In the genomic region with DNA sequence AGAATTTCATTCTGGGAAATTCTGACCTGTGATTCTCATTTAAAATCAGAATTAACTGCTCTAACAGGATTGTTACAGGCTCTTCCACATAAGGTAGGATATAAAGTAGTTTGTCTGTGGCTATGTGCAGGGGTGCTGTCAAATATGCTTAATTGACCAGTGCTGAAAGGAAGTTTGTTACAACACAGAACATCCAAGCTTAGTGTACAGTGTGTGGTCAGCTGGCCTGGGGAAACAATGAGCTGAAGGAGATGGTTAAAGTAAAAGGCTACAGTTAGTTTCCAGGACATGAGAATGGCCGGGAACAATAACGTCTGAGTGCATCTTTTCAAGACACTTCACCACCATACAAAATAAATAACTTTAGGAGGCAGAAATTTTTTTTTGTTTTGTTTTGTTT, we compare ENCODE assay signal across 19 cellular contexts.
"Had no signal": no experiment of that assay in that cellular context is flagged by ENCODE, and none has a peak within 500 bp of the region (broad histone marks: within the 10 kb centered on the region; RNA-seq: fewer than 3 reads in every experiment).

No MANE protein-coding gene starts in this region.

- H3K4me3 ChIP-seq: lung, neural progenitor cell, ovary, spleen had no signal

- H3K27ac ChIP-seq: neural progenitor cell, ovary, spleen had no signal

- ATAC-seq: left colon; sciatic nerve; stimulated activated memory B cell treated with anti-CD40 and anti-IgM and Interleukin-4, amounts not matched to agents 10 μg/mL and 1 μg/mL and 100 μg/mL, for 72 hours had no signal

- H3K9me3 ChIP-seq: ovary, spleen had no signal

- DNase-seq: activated CD4-positive, alpha-beta T cell treated with anti-CD3 and anti-CD28 coated beads, Interleukin-2, amount 50 U/mL, for 1 hour; activated CD4-positive, CD25-positive, alpha-beta regulatory T cell treated with anti-CD3 and anti-CD28 coated beads, Interleukin-2, amount 50 U/mL, for 72 hours; activated CD8-positive, alpha-beta memory T cell treated with anti-CD3 and anti-CD28 coated beads, Interleukin-2, amount 50 U/mL, for 48 hours; activated gamma-delta T cell; effector memory CD4-positive, alpha-beta T cell; foreskin fibroblast; hypothalamus; islet precursor cell; left colon; naive B cell; ovary; spleen; stimulated activated CD4-positive, alpha-beta T cell treated with anti-CD3 and anti-CD28 coated beads, Interleukin-4, amount 100 ng/mL, for 4 hours had no signal

- H3K27me3 Mint-ChIP-seq: activated naive CD4-positive, alpha-beta T cell treated with anti-CD3 and anti-CD28 coated beads, Interleukin-2, amount 50 U/mL, for 24 hours; dendritic cell treated with granulocyte-macrophage colony-stimulating factor and Interleukin-4, amounts not matched to agents 40 ng/mL and 50 ng/mL, for 4 days; stimulated activated memory B cell treated with anti-CD40 and anti-IgM and Interleukin-4, amounts not matched to agents 10 μg/mL and 1 μg/mL and 100 μg/mL, for 72 hours had no signal

- H3K36me3 ChIP-seq: neural progenitor cell, ovary, spleen had no signal

- H3K4me3 Mint-ChIP-seq: activated naive CD4-positive, alpha-beta T cell treated with anti-CD3 and anti-CD28 coated beads, Interleukin-2, amount 50 U/mL, for 24 hours; dendritic cell treated with granulocyte-macrophage colony-stimulating factor and Interleukin-4, amounts not matched to agents 40 ng/mL and 50 ng/mL, for 4 days; naive B cell; neural progenitor cell; stimulated activated memory B cell treated with anti-CD40 and anti-IgM and Interleukin-4, amounts not matched to agents 10 μg/mL and 1 μg/mL and 100 μg/mL, for 72 hours had no signal

- H3K4me1 Mint-ChIP-seq: activated naive CD4-positive, alpha-beta T cell treated with anti-CD3 and anti-CD28 coated beads, Interleukin-2, amount 50 U/mL, for 24 hours; naive B cell; neural progenitor cell; stimulated activated memory B cell treated with anti-CD40 and anti-IgM and Interleukin-4, amounts not matched to agents 10 μg/mL and 1 μg/mL and 100 μg/mL, for 72 hours had no signal

- H3K27me3 ChIP-seq: neural progenitor cell, ovary, spleen had no signal

- H3K27ac Mint-ChIP-seq: activated naive CD4-positive, alpha-beta T cell treated with anti-CD3 and anti-CD28 coated beads, Interleukin-2, amount 50 U/mL, for 24 hours; dendritic cell treated with granulocyte-macrophage colony-stimulating factor and Interleukin-4, amounts not matched to agents 40 ng/mL and 50 ng/mL, for 4 days; naive B cell; neural progenitor cell; stimulated activated memory B cell treated with anti-CD40 and anti-IgM and Interleukin-4, amounts not matched to agents 10 μg/mL and 1 μg/mL and 100 μg/mL, for 72 hours had no signal

- H3K4me1 ChIP-seq: spleen had no signal

- H3K36me3 Mint-ChIP-seq: activated naive CD4-positive, alpha-beta T cell treated with anti-CD3 and anti-CD28 coated beads, Interleukin-2, amount 50 U/mL, for 24 hours; naive B cell; neural progenitor cell; stimulated activated memory B cell treated with anti-CD40 and anti-IgM and Interleukin-4, amounts not matched to agents 10 μg/mL and 1 μg/mL and 100 μg/mL, for 72 hours had no signal

- H3K9me3 Mint-ChIP-seq: activated naive CD4-positive, alpha-beta T cell treated with anti-CD3 and anti-CD28 coated beads, Interleukin-2, amount 50 U/mL, for 24 hours; dendritic cell treated with granulocyte-macrophage colony-stimulating factor and Interleukin-4, amounts not matched to agents 40 ng/mL and 50 ng/mL, for 4 days; naive B cell; neural progenitor cell; stimulated activated memory B cell treated with anti-CD40 and anti-IgM and Interleukin-4, amounts not matched to agents 10 μg/mL and 1 μg/mL and 100 μg/mL, for 72 hours had no signal
